Comparison of ENCODE assay signal across 13 cellular contexts in the genomic region with DNA sequence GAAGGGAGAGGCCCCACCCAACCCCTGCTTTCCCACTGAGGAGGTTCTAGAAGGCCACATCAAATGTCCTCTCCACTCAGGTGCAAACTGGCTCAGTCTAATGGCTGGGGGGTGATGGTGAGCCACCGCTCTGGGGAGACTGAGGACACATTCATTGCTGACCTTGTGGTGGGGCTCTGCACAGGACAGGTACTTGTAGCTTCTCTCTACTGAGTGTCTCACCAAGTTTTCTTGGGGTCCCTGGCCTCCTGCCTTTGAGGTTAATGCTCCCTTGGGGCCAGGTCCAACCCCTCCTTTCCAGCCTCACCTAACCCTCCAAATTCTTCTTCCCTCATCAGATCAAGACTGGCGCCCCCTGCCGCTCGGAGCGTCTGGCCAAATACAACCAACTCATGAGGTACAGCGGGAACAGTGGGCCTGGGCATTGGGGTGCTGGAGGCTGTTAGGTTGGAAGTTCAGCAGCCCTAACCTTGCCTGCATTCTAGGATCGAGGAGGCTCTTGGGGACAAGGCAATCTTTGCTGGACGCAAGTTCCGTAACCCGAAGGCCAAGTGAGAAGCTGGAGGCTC. TPM values are rescaled to one million over a fixed set of nuclear protein-coding genes. Genes with fewer than 3 reads are reported as not detected.
A peak's percentile ranks its signal among the peaks of the same experiment; 100 is the strongest.
DNase-seq lines count a peak whose midpoint lies in the region; ATAC-seq and TF ChIP-seq lines count a peak whose summit lies in the region.
"Had no signal": no experiment of that assay in that cellular context is flagged by ENCODE, and none has a peak within 500 bp of the region (broad histone marks: within the 10 kb centered on the region; RNA-seq: fewer than 3 reads in every experiment).

No MANE protein-coding gene starts in this region.

- H3K4me3 ChIP-seq in CD8-positive, alpha-beta T cell (ENCODE audit: low read depth, low read length), result no peak overlapping the region
- no peak overlapping the region for H3K4me3 ChIP-seq in MM.1S (ENCODE audit: low read length)
- no peak overlapping the region for H3K4me3 ChIP-seq in mesendoderm (ENCODE audit: low read length)
- H3K4me3 ChIP-seq: sigmoid colon had no signal

- H3K27ac ChIP-seq in CD8-positive, alpha-beta T cell (ENCODE audit: low read depth, low read length), result no peak overlapping the region
- H3K27ac ChIP-seq in MM.1S (ENCODE audit: low read length) (no peak overlapping the region), mesendoderm (ENCODE audit: low read depth, low read length) (no peak overlapping the region)
- H3K27ac ChIP-seq: HL-60, sigmoid colon, VCaP had no signal

- ATAC-seq in CD8-positive, alpha-beta T cell, result peak; percentile 17
- no peak for ATAC-seq in HG02798 (IDR thresholded peaks at IDR 0.05; ENCODE audit: poor library complexity, unreplicated experiment)

- H3K56ac ChIP-seq in mesendoderm (ENCODE audit: low read length), result no peak overlapping the region

- H3K4me2 ChIP-seq in MM.1S (ENCODE audit: low read depth, low read length), result no peak overlapping the region
- H3K4me2 ChIP-seq in mesendoderm (ENCODE audit: low read length), result no peak overlapping the region

- no peaks in the 10 kb centered on the region for H3K4me1 ChIP-seq in CD8-positive, alpha-beta T cell (ENCODE audit: insufficient read depth, low read length)
- H3K4me1 ChIP-seq in MM.1S (ENCODE audit: low read length) (0 out of 2 replicates have a peak, but pooled peaks cover 2% of the 10 kb centered on the region), mesendoderm (ENCODE audit: control insufficient read depth, low read depth, low read length) (peaks cover 3% of the 10 kb centered on the region)

- H3K79me1 ChIP-seq in mesendoderm (ENCODE audit: low read length), result no peaks in the 10 kb centered on the region

- no peak overlapping the region for H2AFZ ChIP-seq in MM.1S (ENCODE audit: low read length)

- no peaks in the 10 kb centered on the region for H3F3A ChIP-seq in MM.1S (ENCODE audit: insufficient read depth, low read length)

- H3K18ac ChIP-seq in mesendoderm (ENCODE audit: low read length), result no peak overlapping the region

- peak in 4 of 7 experiments; percentile 49 to 66 (median 56) for DNase-seq in CD8-positive, alpha-beta T cell
- DNase-seq in MM.1S (peak; percentile 39), mesendoderm (peak; percentile 58), DMS79 treated with DMSO at 0.1 percent for 48 hours (lab: John Stamatoyannopoulos, UW) (no peak), HK-2 (ENCODE audit: unreplicated experiment) (no peak)
- no peak for DNase-seq in activated CD4-positive, CD25-positive, alpha-beta regulatory T cell treated with anti-CD3 and anti-CD28 coated beads, Interleukin-2, amount 50 U/mL, for 72 hours
- DNase-seq: cortex of kidney, kidney glomerular epithelial cell, sigmoid colon had no signal

- no peaks in the 10 kb centered on the region for H3K27me3 ChIP-seq in CD8-positive, alpha-beta T cell (ENCODE audit: insufficient read depth, low read length)
- H3K27me3 ChIP-seq in MM.1S (replicated peaks; ENCODE audit: insufficient read depth, low read length) (no peaks in the 10 kb centered on the region), mesendoderm (ENCODE audit: insufficient read depth, low read length, poor library complexity) (no peaks in the 10 kb centered on the region)
- H3K27me3 ChIP-seq: sigmoid colon had no signal

- H3K27me3 Mint-ChIP-seq in CD8-positive, alpha-beta T cell (ENCODE audit: low read depth), result no peaks in the 10 kb centered on the region
- H3K27me3 Mint-ChIP-seq in activated naive CD4-positive, alpha-beta T cell treated with anti-CD3 and anti-CD28 coated beads, Interleukin-2, amount 50 U/mL, for 24 hours, result no peaks in the 10 kb centered on the region

- H2BK5ac ChIP-seq in mesendoderm (ENCODE audit: low read length), result no peak overlapping the region

- no peak overlapping the region for H3K4me3 Mint-ChIP-seq in CD8-positive, alpha-beta T cell
- no peak overlapping the region for H3K4me3 Mint-ChIP-seq in activated naive CD4-positive, alpha-beta T cell treated with anti-CD3 and anti-CD28 coated beads, Interleukin-2, amount 50 U/mL, for 24 hours

- H3K23ac ChIP-seq in mesendoderm (ENCODE audit: low read length), result no peak overlapping the region

- H3K4ac ChIP-seq in mesendoderm (ENCODE audit: low read depth, low read length), result no peak overlapping the region

- peaks cover 23% of the 10 kb centered on the region for H3K36me3 Mint-ChIP-seq in CD8-positive, alpha-beta T cell
- peaks cover 4% of the 10 kb centered on the region for H3K36me3 Mint-ChIP-seq in activated naive CD4-positive, alpha-beta T cell treated with anti-CD3 and anti-CD28 coated beads, Interleukin-2, amount 50 U/mL, for 24 hours

- no peaks in the 10 kb centered on the region for H4K20me1 ChIP-seq in MM.1S (ENCODE audit: insufficient read depth, low read length)

- H3K9me3 Mint-ChIP-seq in CD8-positive, alpha-beta T cell, result no peaks in the 10 kb centered on the region
- no peaks in the 10 kb centered on the region for H3K9me3 Mint-ChIP-seq in activated naive CD4-positive, alpha-beta T cell treated with anti-CD3 and anti-CD28 coated beads, Interleukin-2, amount 50 U/mL, for 24 hours

- H2AK5ac ChIP-seq in mesendoderm (ENCODE audit: low read length), result no peak overlapping the region

- no peak overlapping the region for H2BK15ac ChIP-seq in mesendoderm (replicated peaks; ENCODE audit: low read depth)

- H3K9ac ChIP-seq in MM.1S (ENCODE audit: low read length) (no peak overlapping the region), mesendoderm (ENCODE audit: low read length) (no peak overlapping the region)

- no peak overlapping the region for H2BK120ac ChIP-seq in mesendoderm (ENCODE audit: low read depth, low read length)

- no peaks in the 10 kb centered on the region for H3K9me2 ChIP-seq in MM.1S (replicated peaks; ENCODE audit: insufficient read depth, low read length)

- H3K36me3 ChIP-seq in CD8-positive, alpha-beta T cell (ENCODE audit: insufficient read depth, low read length), result peaks cover 7% of the 10 kb centered on the region
- no peaks in the 10 kb centered on the region for H3K36me3 ChIP-seq in MM.1S (replicated peaks; ENCODE audit: insufficient read depth, low read length)
- peaks cover 4% of the 10 kb centered on the region for H3K36me3 ChIP-seq in mesendoderm (ENCODE audit: control insufficient read depth, insufficient read depth, low read length)

- no peaks in the 10 kb centered on the region for H3K79me2 ChIP-seq in MM.1S (ENCODE audit: low read length)
- no peaks in the 10 kb centered on the region for H3K79me2 ChIP-seq in mesendoderm (ENCODE audit: control insufficient read depth, insufficient read depth, low read length)

- no peak for TF ChIP-seq CTCF in CD8-positive, alpha-beta T cell (IDR thresholded peaks at IDR 0.05)
- TF ChIP-seq CTCF in MM.1S (IDR thresholded peaks at IDR 0.05; ENCODE audit: low read length), result peak; percentile 53

- H3K4me1 Mint-ChIP-seq in CD8-positive, alpha-beta T cell (ENCODE audit: low read depth), result peaks cover 8% of the 10 kb centered on the region
- peaks cover 11% of the 10 kb centered on the region for H3K4me1 Mint-ChIP-seq in activated naive CD4-positive, alpha-beta T cell treated with anti-CD3 and anti-CD28 coated beads, Interleukin-2, amount 50 U/mL, for 24 hours

- WGBS in mesendoderm (ENCODE audit: extremely low coverage, insufficient coverage, low lambda C conversion rate), result no CpG with 5 or more reads among the region's 10 CpGs

- H3K27ac Mint-ChIP-seq in CD8-positive, alpha-beta T cell, result no peak overlapping the region
- peak overlapping the region; percentile 19 for H3K27ac Mint-ChIP-seq in activated naive CD4-positive, alpha-beta T cell treated with anti-CD3 and anti-CD28 coated beads, Interleukin-2, amount 50 U/mL, for 24 hours

- H4K8ac ChIP-seq in mesendoderm (ENCODE audit: low read depth, low read length), result no peak overlapping the region

- POLR2A ChIA-PET in CD8-positive, alpha-beta T cell (lab: Charles Lee), result interaction anchor here (1.6 to 3.6 kb wide), 2 partner anchors 10 to 17 kb away, joined by 5 to 17 read pairs; a partner anchor contains a TSS

- no peaks in the 10 kb centered on the region for H3K9me3 ChIP-seq in CD8-positive, alpha-beta T cell (ENCODE audit: low read length)
- no peaks in the 10 kb centered on the region for H3K9me3 ChIP-seq in MM.1S (replicated peaks; ENCODE audit: insufficient read depth, low read length)
- H3K9me3 ChIP-seq: sigmoid colon had no signal

- H4K5ac ChIP-seq in mesendoderm (ENCODE audit: low read length), result no peak overlapping the region

- intact Hi-C loops in CD8-positive, alpha-beta T cell (cut with DNase I, micrococcal nuclease), result loop anchor here in 1 of 2 experiments (1.0 kb wide), 1 partner anchor 47 kb away; no protein-coding TSS in a partner anchor

- CTCF ChIA-PET in CD8-positive, alpha-beta T cell (lab: Charles Lee), result interaction anchor here (0.7 to 4.4 kb wide), 8 partner anchors 11 to 54 kb away, joined by 3 to 19 read pairs (median 3); a partner anchor contains a TSS

RNA-seq across cellular contexts. Expression of a gene that starts 5.7 kb away (rescaled TPM):
- total RNA-seq in CD8-positive, alpha-beta T cell, result 10 to 100 TPM; 17.6 to 18.5 TPM
- 8.2 TPM for polyA plus RNA-seq in mesendoderm (2013, experiment 1 of 2)
- 9.8 TPM for polyA plus RNA-seq in mesendoderm (2013, experiment 2 of 2)

RNA-seq across cellular contexts. Expression of a gene that starts 8.2 kb away (rescaled TPM):
- 100 to 1,000 TPM; 321 to 326 TPM for total RNA-seq in CD8-positive, alpha-beta T cell
- polyA plus RNA-seq in mesendoderm (2013, experiment 1 of 2), result 2,067 TPM
- polyA plus RNA-seq in mesendoderm (2013, experiment 2 of 2), result 2,097 TPM

RNA-seq across cellular contexts. Expression of a gene that starts 11.0 kb away (rescaled TPM):
- total RNA-seq in CD8-positive, alpha-beta T cell, result 10 to 100 TPM; 34.5 to 34.7 TPM
- polyA plus RNA-seq in mesendoderm (2013, experiment 1 of 2), result 65.0 TPM
- 63.7 TPM for polyA plus RNA-seq in mesendoderm (2013, experiment 2 of 2)

RNA-seq across cellular contexts. Expression of a gene that starts 16.5 kb away (rescaled TPM):
- 10 to 100 TPM; 49.3 to 52.2 TPM for total RNA-seq in CD8-positive, alpha-beta T cell
- polyA plus RNA-seq in mesendoderm (2013, experiment 1 of 2), result 181 TPM
- 176 TPM for polyA plus RNA-seq in mesendoderm (2013, experiment 2 of 2)

RNA-seq across cellular contexts. Expression of a gene that starts 16.7 kb away (rescaled TPM):
- 10 to 100 TPM; 15.8 to 16.3 TPM for total RNA-seq in CD8-positive, alpha-beta T cell
- 41.8 TPM for polyA plus RNA-seq in mesendoderm (2013, experiment 1 of 2)
- polyA plus RNA-seq in mesendoderm (2013, experiment 2 of 2), result 41.5 TPM

Comparison
In these comparisons a context has a peak if more than half of its experiments do, and no peak if none do; other contexts are left out.
1. DNase-seq: peak in CD8-positive, alpha-beta T cell (4 of 7), MM.1S (single experiment) and mesendoderm (single experiment); none in activated CD4-positive, CD25-positive, alpha-beta regulatory T cell treated with anti-CD3 and anti-CD28 coated beads, Interleukin-2, amount 50 U/mL, for 72 hours (single experiment), DMS79 treated with DMSO at 0.1 percent for 48 hours (single experiment) and HK-2 (single experiment).